2 cellular contexts compared by ENCODE assay signal in genomic region chr4:141807501-141807900, GRCh38.
TF ChIP-seq lines count a peak whose summit lies in the region.

No MANE protein-coding gene starts in this region.

TF ChIP-seq in SK-N-SH, 30 proteins besides CTCF, POLR2A, EP300 and RAD21 (continued from another document):
- no peak for TF ChIP-seq TAF1 (IDR thresholded peaks at IDR 0.05; ENCODE audit: borderline replicate concordance, low read depth, low read length)

TF ChIP-seq in SK-N-SH treated with all-trans-retinoic acid at 6 μM for 48 hours, 23 proteins besides CTCF, POLR2A, EP300 and RAD21 (continued from another document):
- TF ChIP-seq ARNTL (CRISPR knock-in tag; IDR thresholded peaks at IDR 0.05; ENCODE audit: borderline replicate concordance, low read depth): no peak
- no peak for TF ChIP-seq CSRNP3 (CRISPR knock-in tag; IDR thresholded peaks at IDR 0.05)
- TF ChIP-seq ZC3H10 (CRISPR knock-in tag; IDR thresholded peaks at IDR 0.05): no peak
- TF ChIP-seq POU6F1 (CRISPR knock-in tag; IDR thresholded peaks at IDR 0.05; ENCODE audit: borderline replicate concordance, low read depth): no peak
TF ChIP-seq in SK-N-SH treated with all-trans-retinoic acid at 6 μM for 48 hours: peak in this region for 0.
